In the genomic region with DNA sequence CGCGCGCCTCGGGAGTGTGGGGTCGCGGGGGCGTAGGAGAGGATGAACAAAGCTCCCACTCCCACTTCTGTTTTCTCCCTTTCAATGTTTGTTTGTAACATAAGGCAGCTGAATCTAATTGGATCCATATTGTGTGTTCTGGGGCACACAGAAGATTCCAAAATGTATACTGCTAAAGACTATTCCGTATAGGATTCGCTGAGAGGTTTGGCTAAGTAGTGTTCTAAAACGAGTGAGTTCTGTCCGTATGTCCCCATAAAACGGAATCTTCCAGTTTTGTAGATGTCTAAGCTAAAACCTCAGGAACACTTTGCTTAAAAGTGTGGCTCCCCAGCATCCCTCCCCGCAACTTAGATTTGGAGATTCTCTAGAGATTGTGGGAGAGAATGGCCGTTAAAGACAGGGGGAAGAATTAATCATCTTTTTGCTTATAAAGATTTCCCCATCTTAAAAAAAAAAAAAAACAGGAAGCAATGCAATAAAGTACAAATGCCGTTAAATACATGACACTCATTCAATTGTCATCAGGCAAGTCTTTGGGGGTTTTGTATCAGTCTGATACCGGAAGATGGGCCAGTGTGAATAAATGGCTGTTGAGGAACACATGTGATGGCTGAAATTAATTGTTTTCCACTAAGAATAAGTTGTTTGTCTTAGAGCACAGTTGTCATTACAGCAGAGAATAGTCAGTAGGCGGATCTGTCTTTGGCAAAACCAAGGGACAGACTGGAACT, we compare ENCODE assay signal across 2 cellular contexts.
TF ChIP-seq lines count a peak whose summit lies in the region.

No MANE protein-coding gene starts in this region.

TF ChIP-seq in SK-N-SH, 30 proteins besides CTCF, POLR2A, EP300 and RAD21 (continued from another document):
- TF ChIP-seq, protein P1, sequence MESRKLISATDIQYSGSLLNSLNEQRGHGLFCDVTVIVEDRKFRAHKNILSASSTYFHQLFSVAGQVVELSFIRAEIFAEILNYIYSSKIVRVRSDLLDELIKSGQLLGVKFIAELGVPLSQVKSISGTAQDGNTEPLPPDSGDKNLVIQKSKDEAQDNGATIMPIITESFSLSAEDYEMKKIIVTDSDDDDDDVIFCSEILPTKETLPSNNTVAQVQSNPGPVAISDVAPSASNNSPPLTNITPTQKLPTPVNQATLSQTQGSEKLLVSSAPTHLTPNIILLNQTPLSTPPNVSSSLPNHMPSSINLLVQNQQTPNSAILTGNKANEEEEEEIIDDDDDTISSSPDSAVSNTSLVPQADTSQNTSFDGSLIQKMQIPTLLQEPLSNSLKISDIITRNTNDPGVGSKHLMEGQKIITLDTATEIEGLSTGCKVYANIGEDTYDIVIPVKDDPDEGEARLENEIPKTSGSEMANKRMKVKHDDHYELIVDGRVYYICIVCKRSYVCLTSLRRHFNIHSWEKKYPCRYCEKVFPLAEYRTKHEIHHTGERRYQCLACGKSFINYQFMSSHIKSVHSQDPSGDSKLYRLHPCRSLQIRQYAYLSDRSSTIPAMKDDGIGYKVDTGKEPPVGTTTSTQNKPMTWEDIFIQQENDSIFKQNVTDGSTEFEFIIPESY (IDR thresholded peaks at IDR 0.05; ENCODE audit: borderline replicate concordance, low read depth) = no peak
- TF ChIP-seq TCF12 (IDR thresholded peaks at IDR 0.05) = no peak
- TF ChIP-seq MEF2A (IDR thresholded peaks at IDR 0.05; ENCODE audit: borderline replicate concordance, low read depth) = no peak
- TF ChIP-seq GABPA (IDR thresholded peaks at IDR 0.05; ENCODE audit: low read depth) = no peak
- no peak for TF ChIP-seq NFIC (IDR thresholded peaks at IDR 0.05; ENCODE audit: borderline replicate concordance)
- TF ChIP-seq, protein P2, sequence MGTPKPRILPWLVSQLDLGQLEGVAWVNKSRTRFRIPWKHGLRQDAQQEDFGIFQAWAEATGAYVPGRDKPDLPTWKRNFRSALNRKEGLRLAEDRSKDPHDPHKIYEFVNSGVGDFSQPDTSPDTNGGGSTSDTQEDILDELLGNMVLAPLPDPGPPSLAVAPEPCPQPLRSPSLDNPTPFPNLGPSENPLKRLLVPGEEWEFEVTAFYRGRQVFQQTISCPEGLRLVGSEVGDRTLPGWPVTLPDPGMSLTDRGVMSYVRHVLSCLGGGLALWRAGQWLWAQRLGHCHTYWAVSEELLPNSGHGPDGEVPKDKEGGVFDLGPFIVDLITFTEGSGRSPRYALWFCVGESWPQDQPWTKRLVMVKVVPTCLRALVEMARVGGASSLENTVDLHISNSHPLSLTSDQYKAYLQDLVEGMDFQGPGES (IDR thresholded peaks at IDR 0.05; ENCODE audit: low read depth, low read length) = no peak
- TF ChIP-seq, protein P3, sequence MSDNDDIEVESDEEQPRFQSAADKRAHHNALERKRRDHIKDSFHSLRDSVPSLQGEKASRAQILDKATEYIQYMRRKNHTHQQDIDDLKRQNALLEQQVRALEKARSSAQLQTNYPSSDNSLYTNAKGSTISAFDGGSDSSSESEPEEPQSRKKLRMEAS (IDR thresholded peaks at IDR 0.05; ENCODE audit: low read depth) = no peak
- TF ChIP-seq MXI1 (IDR thresholded peaks at IDR 0.05; ENCODE audit: low read depth, low read length) = no peak
- no peak for TF ChIP-seq FOSL2 (IDR thresholded peaks at IDR 0.05; ENCODE audit: borderline replicate concordance, low read depth)
- no peak for TF ChIP-seq SIN3A (IDR thresholded peaks at IDR 0.05; ENCODE audit: borderline replicate concordance, low read depth, low read length)
- TF ChIP-seq EZH2phosphoT487 (IDR thresholded peaks at IDR 0.05; ENCODE audit: borderline replicate concordance, low read depth) = no peak
- TF ChIP-seq, protein P4, sequence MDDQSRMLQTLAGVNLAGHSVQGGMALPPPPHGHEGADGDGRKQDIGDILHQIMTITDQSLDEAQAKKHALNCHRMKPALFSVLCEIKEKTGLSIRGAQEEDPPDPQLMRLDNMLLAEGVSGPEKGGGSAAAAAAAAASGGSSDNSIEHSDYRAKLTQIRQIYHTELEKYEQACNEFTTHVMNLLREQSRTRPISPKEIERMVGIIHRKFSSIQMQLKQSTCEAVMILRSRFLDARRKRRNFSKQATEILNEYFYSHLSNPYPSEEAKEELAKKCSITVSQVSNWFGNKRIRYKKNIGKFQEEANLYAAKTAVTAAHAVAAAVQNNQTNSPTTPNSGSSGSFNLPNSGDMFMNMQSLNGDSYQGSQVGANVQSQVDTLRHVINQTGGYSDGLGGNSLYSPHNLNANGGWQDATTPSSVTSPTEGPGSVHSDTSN (IDR thresholded peaks at IDR 0.05) = no peak
- TF ChIP-seq CHD2 (IDR thresholded peaks at IDR 0.05; ENCODE audit: low read length, partially characterized antibody) = no peak

TF ChIP-seq in SK-N-SH treated with all-trans-retinoic acid at 6 μM for 48 hours, 23 proteins besides CTCF, POLR2A, EP300 and RAD21 (continued from another document):
- TF ChIP-seq, protein P5, sequence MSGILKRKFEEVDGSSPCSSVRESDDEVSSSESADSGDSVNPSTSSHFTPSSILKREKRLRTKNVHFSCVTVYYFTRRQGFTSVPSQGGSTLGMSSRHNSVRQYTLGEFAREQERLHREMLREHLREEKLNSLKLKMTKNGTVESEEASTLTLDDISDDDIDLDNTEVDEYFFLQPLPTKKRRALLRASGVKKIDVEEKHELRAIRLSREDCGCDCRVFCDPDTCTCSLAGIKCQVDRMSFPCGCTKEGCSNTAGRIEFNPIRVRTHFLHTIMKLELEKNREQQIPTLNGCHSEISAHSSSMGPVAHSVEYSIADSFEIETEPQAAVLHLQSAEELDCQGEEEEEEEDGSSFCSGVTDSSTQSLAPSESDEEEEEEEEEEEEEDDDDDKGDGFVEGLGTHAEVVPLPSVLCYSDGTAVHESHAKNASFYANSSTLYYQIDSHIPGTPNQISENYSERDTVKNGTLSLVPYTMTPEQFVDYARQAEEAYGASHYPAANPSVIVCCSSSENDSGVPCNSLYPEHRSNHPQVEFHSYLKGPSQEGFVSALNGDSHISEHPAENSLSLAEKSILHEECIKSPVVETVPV (CRISPR knock-in tag; IDR thresholded peaks at IDR 0.05) = no peak
